Comparison of ENCODE assay signal across 12 cellular contexts in genomic region chr9:20382460-20383071, GRCh38.
DNase-seq lines count a peak whose midpoint lies in the region; ATAC-seq and TF ChIP-seq lines count a peak whose summit lies in the region.
"Had no signal": no experiment of that assay in that cellular context is flagged by ENCODE, and none has a peak within 500 bp of the region (broad histone marks: within the 10 kb centered on the region; RNA-seq: fewer than 3 reads in every experiment).

No MANE protein-coding gene starts in this region.

- ATAC-seq in HG02759 (IDR thresholded peaks at IDR 0.05; ENCODE audit: unreplicated experiment) (peak; percentile 64), HG03521 (IDR thresholded peaks at IDR 0.05; ENCODE audit: unreplicated experiment) (no peak)

- H3K4me3 ChIP-seq in H7 (ENCODE audit: insufficient read depth, low read depth, low read length): no peak overlapping the region
- H3K4me3 ChIP-seq: SJSA1 had no signal

- H3K9me3 Mint-ChIP-seq in neural crest cell: no peaks in the 10 kb centered on the region
- H3K9me3 Mint-ChIP-seq: naive B cell had no signal

- no peak overlapping the region for H3K27ac Mint-ChIP-seq in neural crest cell (ENCODE audit: unreplicated experiment)

- H3K4me3 Mint-ChIP-seq in neural crest cell: peak overlapping the region; percentile 0
- H3K4me3 Mint-ChIP-seq: naive B cell had no signal

- H3K4me1 Mint-ChIP-seq in neural crest cell: peaks cover 32% of the 10 kb centered on the region

- H3K36me3 Mint-ChIP-seq in neural crest cell (ENCODE audit: low read depth): no peaks in the 10 kb centered on the region

- H3K27me3 Mint-ChIP-seq in neural crest cell (ENCODE audit: low read depth): no peaks in the 10 kb centered on the region

- peak; percentile 22 for DNase-seq in NCI-H2171 treated with DMSO at 0.1 percent for 48 hours (lab: John Stamatoyannopoulos, UW)
- DNase-seq in NCI-H2171 (lab: John Stamatoyannopoulos, UW): no peak
- peak; percentile 15 for DNase-seq in RPMI7951 (ENCODE audit: low read depth)
- no peak for DNase-seq in neural crest cell (ENCODE audit: low read depth, low spot score)
- DNase-seq in H7: no peak
- DNase-seq in GF-D8 (lab: John Stamatoyannopoulos, UW): no peak
- DNase-seq: BE2C; naive B cell; stimulated activated CD8-positive, alpha-beta memory T cell treated with anti-CD3 and anti-CD28 coated beads, Interleukin-4, amount 100 ng/mL, for 48 hours had no signal

- no peaks in the 10 kb centered on the region for H3K27me3 ChIP-seq in H7 (ENCODE audit: control insufficient read depth, insufficient read depth, low read length)
- H3K27me3 ChIP-seq: BE2C, SJSA1 had no signal

- TF ChIP-seq CTCF in neural crest cell (conservative IDR thresholded peaks at IDR 0.05): no peak

- no peaks in the 10 kb centered on the region for H3K36me3 ChIP-seq in H7 (replicated peaks; ENCODE audit: control insufficient read depth, insufficient read depth, low read length)
- H3K36me3 ChIP-seq: BE2C, SJSA1 had no signal

Comparison
In these comparisons a context has a peak if more than half of its experiments do, and no peak if none do; other contexts are left out.
1. DNase-seq: peak in NCI-H2171 treated with DMSO at 0.1 percent for 48 hours (single experiment) and RPMI7951 (single experiment); none in NCI-H2171 (single experiment), neural crest cell (single experiment), H7 (single experiment) and GF-D8 (single experiment).